ENCODE assay signal across 7 cellular contexts in genomic region chr11:65898656-65899355, GRCh38. TPM values are rescaled to one million over a fixed set of nuclear protein-coding genes. Genes with fewer than 3 reads are reported as not detected.
DNase-seq lines count a peak whose midpoint lies in the region; ATAC-seq and TF ChIP-seq lines count a peak whose summit lies in the region.
"Had no signal": no experiment of that assay in that cellular context is flagged by ENCODE, and none has a peak within 500 bp of the region (broad histone marks: within the 10 kb centered on the region; RNA-seq: fewer than 3 reads in every experiment).

No MANE protein-coding gene starts in this region.

- TF ChIP-seq POLR2A in gastroesophageal sphincter (IDR thresholded peaks at IDR 0.05) = no peak
- no peak for TF ChIP-seq POLR2A in tibial nerve (IDR thresholded peaks at IDR 0.05)

- H3K4me3 ChIP-seq in gastroesophageal sphincter (peak overlapping the region; percentile 43 to 69), tibial nerve (peak overlapping the region; percentile 33 to 59 (median 53))

- intact Hi-C loops in sciatic nerve (cut with DNase I) = no loop called here

- peak overlapping the region; percentile 91 for H3K4me3 Mint-ChIP-seq in activated T-cell treated with anti-CD3 and anti-CD28 coated beads, Interleukin-2, amount 50 U/mL, for 4 hours

- H3K36me3 ChIP-seq in gastroesophageal sphincter (no peaks in the 10 kb centered on the region), tibial nerve (no peaks in the 10 kb centered on the region)

- peak overlapping the region in 2 of 4 donors; percentile 65 to 78 for H3K27ac ChIP-seq in gastroesophageal sphincter
- peak overlapping the region in 1 of 4 donors; percentile 61 for H3K27ac ChIP-seq in tibial nerve
- H3K27ac ChIP-seq: KMS-11 had no signal

- no peak for ATAC-seq in activated T-cell treated with anti-CD3 and anti-CD28 coated beads, Interleukin-2, amount 50 U/mL, for 4 hours
- ATAC-seq in gastroesophageal sphincter (no peak), sciatic nerve (no peak)

- H3K4me1 Mint-ChIP-seq in activated T-cell treated with anti-CD3 and anti-CD28 coated beads, Interleukin-2, amount 50 U/mL, for 4 hours (ENCODE audit: low read depth) = peaks cover 42% of the 10 kb centered on the region

- TF ChIP-seq CTCF in gastroesophageal sphincter (IDR thresholded peaks at IDR 0.05) (no peak), tibial nerve (IDR thresholded peaks at IDR 0.05) (no peak)

- peaks cover 28% of the 10 kb centered on the region for H3K36me3 Mint-ChIP-seq in activated T-cell treated with anti-CD3 and anti-CD28 coated beads, Interleukin-2, amount 50 U/mL, for 4 hours (ENCODE audit: insufficient read depth)

- H3K4me1 ChIP-seq in gastroesophageal sphincter (peaks cover 0 to 27% (median 7%) of the 10 kb centered on the region in 3 donors), tibial nerve (peaks cover 0 to 35% (median 12%) of the 10 kb centered on the region in 4 donors)

- no peaks in the 10 kb centered on the region for H3K27me3 Mint-ChIP-seq in activated T-cell treated with anti-CD3 and anti-CD28 coated beads, Interleukin-2, amount 50 U/mL, for 4 hours (ENCODE audit: low read depth)

- TF ChIP-seq EP300 in gastroesophageal sphincter (IDR thresholded peaks at IDR 0.05) = no peak
- no peak for TF ChIP-seq EP300 in tibial nerve (IDR thresholded peaks at IDR 0.05)

- no peaks in the 10 kb centered on the region for H3K9me3 Mint-ChIP-seq in activated T-cell treated with anti-CD3 and anti-CD28 coated beads, Interleukin-2, amount 50 U/mL, for 4 hours

- H3K9me3 ChIP-seq in gastroesophageal sphincter (no peaks in the 10 kb centered on the region), tibial nerve (no peaks in the 10 kb centered on the region)

- WGBS in gastroesophageal sphincter (ENCODE audit: low coverage in 1 of 2), 2 donors = 77 to 80% methylated on average over 5 to 8 of the region's 28 CpGs
- 33 to 45% methylated on average over 16 to 23 of the region's 28 CpGs for WGBS in tibial nerve, 2 donors

- H3K27me3 ChIP-seq in gastroesophageal sphincter = peaks cover 13% of the 10 kb centered on the region
- H3K27me3 ChIP-seq in tibial nerve = peaks cover 0 to 16% of the 10 kb centered on the region in 2 donors

- no peak for DNase-seq in activated T-cell treated with anti-CD3 and anti-CD28 coated beads, Interleukin-2, amount 50 U/mL, for 4 hours
- no peak for DNase-seq in activated T-cell treated with anti-CD3 and anti-CD28 coated beads, Interleukin-2, amount 50 U/mL, for 48 hours
- DNase-seq in tibial nerve (ENCODE audit: low spot score in 2 of 2) (no peak), sciatic nerve (ENCODE audit: low spot score) (no peak), GF-D8 (lab: John Stamatoyannopoulos, UW) (no peak)

RNA-seq across cellular contexts. Expression of gene FOSL1, which starts 1.4 kb away (rescaled TPM):
- total RNA-seq in activated T-cell treated with anti-CD3 and anti-CD28 coated beads, Interleukin-2, amount 50 U/mL, for 4 hours = 10 to 100 TPM; 75.6 to 77.2 (median 76.9) TPM
- total RNA-seq in gastroesophageal sphincter = 10 to 100 TPM in 1 of 4 donors, 1 to 10 TPM in 3; 1.4 to 24.9 (median 4.1) TPM
- 1 to 10 TPM in 3 of 4 donors, not detected in 1; 1.3 to 3.3 (median 1.4) TPM for total RNA-seq in tibial nerve
- 5.6 TPM for total RNA-seq in sciatic nerve

RNA-seq across cellular contexts. Expression of gene CCDC85B, which starts 8.3 kb away (rescaled TPM):
- 100 to 1,000 TPM in 1 of 3 donors, 10 to 100 TPM in 2; 77.8 to 116 (median 95.6) TPM for total RNA-seq in activated T-cell treated with anti-CD3 and anti-CD28 coated beads, Interleukin-2, amount 50 U/mL, for 4 hours
- total RNA-seq in gastroesophageal sphincter (100 to 1,000 TPM in 1 of 4 donors, 10 to 100 TPM in 3; 68.7 to 111 (median 77.7) TPM), tibial nerve (100 to 1,000 TPM in 2 of 4 donors, 10 to 100 TPM in 2; 73.0 to 108 (median 89.4) TPM), sciatic nerve (31.0 TPM)

RNA-seq across cellular contexts. Expression of gene FIBP, which starts 10.5 kb away (rescaled TPM):
- total RNA-seq in activated T-cell treated with anti-CD3 and anti-CD28 coated beads, Interleukin-2, amount 50 U/mL, for 4 hours = 10 to 100 TPM; 72.8 to 86.1 (median 83.9) TPM
- total RNA-seq in gastroesophageal sphincter (10 to 100 TPM; 35.2 to 62.3 (median 54.6) TPM), tibial nerve (10 to 100 TPM; 53.6 to 73.2 (median 63.7) TPM), sciatic nerve (37.2 TPM)

RNA-seq across cellular contexts. Expression of gene CTSW, which starts 19.2 kb away (rescaled TPM):
- 10 to 100 TPM in 2 of 3 donors, 1 to 10 TPM in 1; 8.4 to 12.3 (median 11.2) TPM for total RNA-seq in activated T-cell treated with anti-CD3 and anti-CD28 coated beads, Interleukin-2, amount 50 U/mL, for 4 hours
- total RNA-seq in gastroesophageal sphincter (1 to 10 TPM in 1 of 4 donors, under 1 TPM in 2, not detected in 1; 0.52 to 3.6 (median 0.94) TPM), tibial nerve (1 to 10 TPM in 2 of 4 donors, not detected in 2; 1.5 to 3.1 TPM), sciatic nerve (2.5 TPM)

RNA-seq across cellular contexts. Expression of gene C11orf68, which starts 20.1 kb away (rescaled TPM):
- total RNA-seq in activated T-cell treated with anti-CD3 and anti-CD28 coated beads, Interleukin-2, amount 50 U/mL, for 4 hours = 10 to 100 TPM; 13.9 to 15.4 (median 14.0) TPM
- 10 to 100 TPM; 19.4 to 38.4 (median 33.3) TPM for total RNA-seq in gastroesophageal sphincter
- total RNA-seq in tibial nerve = 10 to 100 TPM; 14.7 to 30.4 (median 21.7) TPM
- total RNA-seq in sciatic nerve = 42.0 TPM
